Comparison of ENCODE assay signal across 16 cellular contexts in the genomic region with DNA sequence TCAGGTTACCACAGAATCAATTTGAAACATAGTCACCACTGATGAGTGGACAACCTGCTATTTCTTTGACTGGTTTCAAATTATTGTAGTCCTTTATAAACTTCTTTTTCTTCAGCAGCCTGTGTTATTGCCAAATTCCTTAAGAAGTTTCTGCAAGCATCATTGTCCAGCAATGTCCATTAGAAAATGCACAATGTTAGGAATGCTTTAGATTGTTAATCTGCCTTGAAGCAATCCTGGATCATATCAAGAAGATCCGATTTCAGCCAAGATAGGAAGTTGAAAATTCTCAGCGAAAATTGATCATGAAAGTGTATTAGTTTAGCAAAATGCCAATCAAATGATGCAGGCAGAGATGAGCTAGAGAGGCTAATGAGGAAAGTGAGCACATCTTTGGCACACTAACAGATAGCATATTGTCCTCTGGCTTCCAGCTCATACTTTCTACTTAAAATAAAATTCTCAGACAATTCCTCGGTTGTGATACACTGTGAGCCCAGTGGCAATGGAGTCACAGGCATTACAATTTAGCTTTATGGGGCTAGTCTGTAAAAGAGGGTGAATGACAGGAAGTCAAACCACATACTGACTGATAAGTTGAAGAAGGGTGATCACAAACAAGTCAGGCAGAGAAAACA.
A peak's percentile ranks its signal among the peaks of the same experiment; 100 is the strongest.
DNase-seq lines count a peak whose midpoint lies in the region; ATAC-seq, FAIRE-seq and TF ChIP-seq lines count a peak whose summit lies in the region.
"Had no signal": no experiment of that assay in that cellular context is flagged by ENCODE, and none has a peak within 500 bp of the region (broad histone marks: within the 10 kb centered on the region; RNA-seq: fewer than 3 reads in every experiment).

No MANE protein-coding gene starts in this region.

- 91% methylated on average over 3 of the region's 3 CpGs; no CpG with 5 or more reads in 1 of the 2 experiments for WGBS in H1 (ENCODE audit: extremely low coverage in 1 of 2, insufficient coverage in 1 of 2, insufficient read length in 1 of 2, insufficient replicate concordance in 2 of 2, low coverage in 1 of 2, low lambda C conversion rate in 2 of 2, missing lambda C conversion rate in 1 of 2), 2 experiments
- WGBS in neuronal stem cell (ENCODE audit: extremely low coverage in 2 of 2, insufficient read length in 2 of 2, insufficient replicate concordance in 1 of 2), 2 donors, result no CpG with 5 or more reads among the region's 3 CpGs
- WGBS in prostate gland, result 34% methylated on average over 3 of the region's 3 CpGs

- TF ChIP-seq CTCF in PC-3 (conservative IDR thresholded peaks at IDR 0.05; ENCODE audit: low read depth, low read length), result no peak
- no peak for TF ChIP-seq CTCF in H1 (IDR thresholded peaks at IDR 0.05; ENCODE audit: control extremely low read depth in 1 of 3, insufficient read depth in 1 of 3, low read depth in 1 of 3, low read length in 3 of 3)
- TF ChIP-seq CTCF in prostate gland (IDR thresholded peaks at IDR 0.05), result no peak

- H2BK15ac ChIP-seq in H1 (ENCODE audit: low read length) (no peak overlapping the region), neuronal stem cell (ENCODE audit: low read length) (no peak overlapping the region)

- CTCF ChIA-PET in PC-3 (lab: Charles Lee) (no interaction called here), H1 (lab: Charles Lee; ENCODE audit: partially characterized antibody) (interaction anchor here (0.6 kb wide), 2 partner anchors 39 to 337 kb away, joined by 3 read pairs; no protein-coding TSS in a partner anchor)

- no peaks in the 10 kb centered on the region for H3K9me3 Mint-ChIP-seq in activated naive CD4-positive, alpha-beta T cell treated with anti-CD3 and anti-CD28 coated beads, Interleukin-2, amount 50 U/mL, for 72 hours
- H3K9me3 Mint-ChIP-seq: stimulated activated naive B cell treated with anti-CD40 and anti-IgM and Interleukin-4, amounts not matched to agents 10 μg/mL and 1 μg/mL and 100 μg/mL, for 72 hours had no signal

- POLR2A ChIA-PET in PC-3 (lab: Charles Lee; ENCODE audit: unreplicated experiment) (interaction anchor here (0.5 kb wide), 1 partner anchor 821 kb away, joined by 4 read pairs; no protein-coding TSS in a partner anchor), H1 (lab: Charles Lee; ENCODE audit: partially characterized antibody) (interaction anchor here (1.0 kb wide), 1 partner anchor 10 kb away, joined by 3 read pairs; no protein-coding TSS in a partner anchor)

- TF ChIP-seq EP300 in H1 (IDR thresholded peaks at IDR 0.05; ENCODE audit: borderline replicate concordance in 1 of 2, low read depth in 2 of 2, low read length in 2 of 2), result no peak

- TF ChIP-seq RAD21 in H1 (IDR thresholded peaks at IDR 0.05 in 1 of 2, conservative IDR thresholded peaks at IDR 0.05 in 1 of 2; ENCODE audit: low read depth in 2 of 2, low read length in 2 of 2), result no peak

- H4K8ac ChIP-seq in H1 (ENCODE audit: extremely low read depth, insufficient read depth, low read length) (no peak overlapping the region), neuronal stem cell (ENCODE audit: low read depth, low read length) (no peak overlapping the region)

- TF ChIP-seq POLR2A in H1 (IDR thresholded peaks at IDR 0.05; ENCODE audit: control extremely low read depth in 1 of 2, low read depth in 2 of 2, low read length in 2 of 2) (no peak), prostate gland (IDR thresholded peaks at IDR 0.05) (no peak)

- TSS peak; percentile 73 for BruUV-seq in PC-3 (replicated peaks; lab: Mats Ljungman, UMichigan)

- H3K23me2 ChIP-seq in H1 (ENCODE audit: low read depth, low read length), result no peaks in the 10 kb centered on the region

- no peak overlapping the region for H4K5ac ChIP-seq in H1 (ENCODE audit: insufficient read length, low read depth, low read length)

- no peak overlapping the region for H2AK5ac ChIP-seq in H1 (ENCODE audit: low read depth, low read length)
- H2AK5ac ChIP-seq in neuronal stem cell (ENCODE audit: low read depth, low read length), result no peak overlapping the region

- H3K4ac ChIP-seq in H1 (replicated peaks; ENCODE audit: insufficient read length, low read depth, low read length) (no peak overlapping the region), neuronal stem cell (ENCODE audit: low read length) (no peak overlapping the region)

- no peaks in the 10 kb centered on the region for H3F3A ChIP-seq in PC-3 (ENCODE audit: low read length, unreplicated experiment)

- no peaks in the 10 kb centered on the region for H3K9me3 ChIP-seq in PC-3 (ENCODE audit: low read length)
- no peaks in the 10 kb centered on the region for H3K9me3 ChIP-seq in H1 (ENCODE audit: insufficient read depth in 2 of 2, low read depth in 1 of 2, low read length in 1 of 2)
- no peaks in the 10 kb centered on the region for H3K9me3 ChIP-seq in neuronal stem cell (replicated peaks in 1 of 2; ENCODE audit: control insufficient read depth in 2 of 2, insufficient read depth in 1 of 2, low read depth in 1 of 2, low read length in 2 of 2)
- H3K9me3 ChIP-seq in prostate gland, result no peaks in the 10 kb centered on the region

- no peaks in the 10 kb centered on the region for H4K20me1 ChIP-seq in PC-3 (ENCODE audit: low read length)
- no peaks in the 10 kb centered on the region for H4K20me1 ChIP-seq in H1 (replicated peaks in 1 of 2; ENCODE audit: control insufficient read depth in 1 of 2, insufficient read depth in 2 of 2, low read length in 2 of 2)

- no peaks in the 10 kb centered on the region for H3K36me3 ChIP-seq in PC-3 (ENCODE audit: low read depth, low read length)
- H3K36me3 ChIP-seq in H1 (ENCODE audit: control insufficient read depth in 2 of 4, insufficient read depth in 4 of 4, low read length in 3 of 4), result no peaks in the 10 kb centered on the region
- H3K36me3 ChIP-seq in neuronal stem cell (replicated peaks in 1 of 2; ENCODE audit: control insufficient read depth in 2 of 2, insufficient read depth in 2 of 2, low read length in 2 of 2), result no peaks in the 10 kb centered on the region
- no peaks in the 10 kb centered on the region for H3K36me3 ChIP-seq in prostate gland

- H3K4me1 ChIP-seq in PC-3 (ENCODE audit: insufficient read depth, low read length) (peaks cover 29% of the 10 kb centered on the region), H1 (replicated peaks in 1 of 4; ENCODE audit: control insufficient read depth in 3 of 4, insufficient read depth in 4 of 4, low read length in 3 of 4) (no peaks in the 10 kb centered on the region), neuronal stem cell (ENCODE audit: control insufficient read depth in 2 of 2, insufficient read depth in 1 of 2, low read depth in 1 of 2, low read length in 2 of 2) (no peaks in the 10 kb centered on the region), prostate gland (replicated peaks) (no peaks in the 10 kb centered on the region)

- no peak overlapping the region for H3K23ac ChIP-seq in H1 (ENCODE audit: insufficient read length)
- no peak overlapping the region for H3K23ac ChIP-seq in neuronal stem cell (ENCODE audit: low read depth, low read length, poor library complexity)

- H3K27me3 ChIP-seq in PC-3 (ENCODE audit: low read length) (no peaks in the 10 kb centered on the region), H1 (replicated peaks in 1 of 4; ENCODE audit: control insufficient read depth in 3 of 4, extremely low read depth in 1 of 4, insufficient read depth in 3 of 4, low read length in 3 of 4) (no peaks in the 10 kb centered on the region), neuronal stem cell (ENCODE audit: control insufficient read depth in 3 of 3, insufficient read depth in 3 of 3, low read depth in 1 of 3, low read length in 3 of 3) (no peaks in the 10 kb centered on the region), prostate gland (replicated peaks; ENCODE audit: insufficient read depth) (no peaks in the 10 kb centered on the region)

- no peak overlapping the region for H2BK20ac ChIP-seq in H1 (ENCODE audit: low read length)

- H3K9ac ChIP-seq in PC-3 (ENCODE audit: low read length), result 0 out of 2 replicates have a peak overlapping the region, but pooled peaks have one; percentile 5
- no peak overlapping the region for H3K9ac ChIP-seq in H1 (replicated peaks in 1 of 4; ENCODE audit: extremely low read depth in 1 of 4, low read depth in 3 of 4, low read length in 3 of 4)
- H3K9ac ChIP-seq in neuronal stem cell (ENCODE audit: low read depth, low read length, poor library complexity), result no peak overlapping the region

- H3K27ac ChIP-seq in PC-3 (ENCODE audit: low read length), result peak overlapping the region; percentile 72
- no peak overlapping the region for H3K27ac ChIP-seq in H1 (ENCODE audit: low read depth, low read length)
- no peak overlapping the region for H3K27ac ChIP-seq in neuronal stem cell (replicated peaks; ENCODE audit: low read length)
- H3K27ac ChIP-seq in prostate gland, result no peak overlapping the region

- H2BK5ac ChIP-seq in H1 (ENCODE audit: low read depth, low read length) (no peak overlapping the region), neuronal stem cell (ENCODE audit: low read length) (no peak overlapping the region)

- intact Hi-C loops in PC-3 (cut with micrococcal nuclease), result loop anchor here (2.0 to 10.0 kb wide), 2 partner anchors 58 to 294 kb away; no protein-coding TSS in a partner anchor
- intact Hi-C loops in prostate gland (cut with DNase I), result loop anchor here (10.0 kb wide), 1 partner anchor 266 kb away; a partner anchor contains a TSS

- H3K18ac ChIP-seq in H1 (ENCODE audit: extremely low read depth, low read length), result no peak overlapping the region
- H3K18ac ChIP-seq in neuronal stem cell (ENCODE audit: low read length), result no peak overlapping the region

- no peak overlapping the region for H3K27ac Mint-ChIP-seq in activated naive CD4-positive, alpha-beta T cell treated with anti-CD3 and anti-CD28 coated beads, Interleukin-2, amount 50 U/mL, for 72 hours
- H3K27ac Mint-ChIP-seq: stimulated activated naive B cell treated with anti-CD40 and anti-IgM and Interleukin-4, amounts not matched to agents 10 μg/mL and 1 μg/mL and 100 μg/mL, for 72 hours had no signal

- H2BK12ac ChIP-seq in H1 (ENCODE audit: low read depth, low read length) (no peak overlapping the region), neuronal stem cell (ENCODE audit: low read length) (no peak overlapping the region)

- DNase-seq in DMS114 treated with DMSO at 0.1 percent for 48 hours (lab: John Stamatoyannopoulos, UW; ENCODE audit: unreplicated experiment) (peak; percentile 93), PC-3 (peak; percentile 81), H1 (ENCODE audit: low read depth in 1 of 2, low spot score in 2 of 2) (no peak), neuronal stem cell (ENCODE audit: low spot score) (no peak), prostate gland (ENCODE audit: low spot score) (no peak), mesenteric fat pad (ENCODE audit: low spot score) (no peak)
- DNase-seq in activated naive CD4-positive, alpha-beta T cell treated with anti-CD3 and anti-CD28 coated beads, Interleukin-2, amount 50 U/mL, for 72 hours (ENCODE audit: low spot score in 2 of 2), result no peak
- DNase-seq: activated CD4-positive, alpha-beta T cell treated with anti-CD3 and anti-CD28 coated beads for 4 hours; dermis blood vessel endothelial cell; NCI-H2227 treated with DMSO at 0.1 percent for 48 hours; SIG-M5; stimulated activated CD4-positive, alpha-beta T cell treated with anti-CD3 and anti-CD28 coated beads, Interleukin-15, amount 100 ng/mL, for 24 hours; stimulated activated naive B cell treated with anti-CD40 and anti-IgM and Interleukin-4, amounts not matched to agents 10 μg/mL and 1 μg/mL and 100 μg/mL, for 72 hours had no signal

- ATAC-seq in PC-3, result peak; percentile 82
- ATAC-seq in GM21737 (IDR thresholded peaks at IDR 0.05; ENCODE audit: unreplicated experiment), result no peak
- no peak for ATAC-seq in activated naive CD4-positive, alpha-beta T cell treated with anti-CD3 and anti-CD28 coated beads, Interleukin-2, amount 50 U/mL, for 72 hours
- ATAC-seq: K562; stimulated activated naive B cell treated with anti-CD40 and anti-IgM and Interleukin-4, amounts not matched to agents 10 μg/mL and 1 μg/mL and 100 μg/mL, for 72 hours had no signal

- no peaks in the 10 kb centered on the region for H3K36me3 Mint-ChIP-seq in activated naive CD4-positive, alpha-beta T cell treated with anti-CD3 and anti-CD28 coated beads, Interleukin-2, amount 50 U/mL, for 72 hours
- H3K36me3 Mint-ChIP-seq: stimulated activated naive B cell treated with anti-CD40 and anti-IgM and Interleukin-4, amounts not matched to agents 10 μg/mL and 1 μg/mL and 100 μg/mL, for 72 hours had no signal

- no peaks in the 10 kb centered on the region for H3K9me2 ChIP-seq in PC-3 (replicated peaks; ENCODE audit: low read length)

- no peak overlapping the region for H4K91ac ChIP-seq in H1 (replicated peaks; ENCODE audit: insufficient read length, low read length)
- no peak overlapping the region for H4K91ac ChIP-seq in neuronal stem cell (ENCODE audit: low read depth, low read length, poor library complexity)

- H3K14ac ChIP-seq in H1 (ENCODE audit: insufficient read length), result no peak overlapping the region
- no peak overlapping the region for H3K14ac ChIP-seq in neuronal stem cell (ENCODE audit: low read length)

- H2BK120ac ChIP-seq in H1 (replicated peaks; ENCODE audit: low read depth, low read length) (no peak overlapping the region), neuronal stem cell (ENCODE audit: low read depth, low read length) (no peak overlapping the region)

- FAIRE-seq in H1 (lab: Jason Lieb, UNC), result no peak
- FAIRE-seq: GM18507, K562 had no signal

- H3K4me2 ChIP-seq in PC-3 (ENCODE audit: low read length) (peak overlapping the region; percentile 72), H1 (ENCODE audit: insufficient read depth in 1 of 2, low read depth in 2 of 2, low read length in 2 of 2) (no peak overlapping the region), neuronal stem cell (ENCODE audit: insufficient read depth, low read length, poor library complexity, severe bottlenecking) (no peak overlapping the region)

- H3K56ac ChIP-seq in H1 (replicated peaks; ENCODE audit: insufficient read length, low read depth, low read length), result no peak overlapping the region

- no peaks in the 10 kb centered on the region for H3K79me1 ChIP-seq in H1 (ENCODE audit: low read depth, low read length)
- H3K79me1 ChIP-seq in neuronal stem cell (ENCODE audit: low read depth, low read length), result no peaks in the 10 kb centered on the region

- H2AFZ ChIP-seq in PC-3 (ENCODE audit: low read length) (peak overlapping the region; percentile 51), H1 (ENCODE audit: low read length) (peak overlapping the region; percentile 57; the same call in 1 of the 2 replicates), neuronal stem cell (ENCODE audit: low read length) (peak overlapping the region; percentile 52)

- H3K4me3 ChIP-seq in PC-3 (ENCODE audit: low read length) (peak overlapping the region; percentile 44), H1 (ENCODE audit: extremely low read depth in 1 of 4, insufficient read depth in 2 of 4, low read depth in 3 of 4, low read length in 4 of 4) (no peak overlapping the region), neuronal stem cell (ENCODE audit: low read length in 2 of 2) (no peak overlapping the region), prostate gland (no peak overlapping the region)
- H3K4me3 ChIP-seq: K562 had no signal

- H3K79me2 ChIP-seq in PC-3 (ENCODE audit: low read length) (no peaks in the 10 kb centered on the region), H1 (ENCODE audit: control insufficient read depth in 1 of 2, insufficient read depth in 2 of 2, low read length in 2 of 2) (no peaks in the 10 kb centered on the region)

Comparison
In these comparisons a context has a peak if more than half of its experiments do, and no peak if none do; other contexts are left out.
1. DNase-seq: peak in DMS114 treated with DMSO at 0.1 percent for 48 hours (single experiment) and PC-3 (single experiment); none in H1 (0 of 2), neuronal stem cell (single experiment), prostate gland (single experiment), mesenteric fat pad (single experiment) and activated naive CD4-positive, alpha-beta T cell treated with anti-CD3 and anti-CD28 coated beads, Interleukin-2, amount 50 U/mL, for 72 hours (0 of 2).
2. Peak in every context shown above with its lines, with median percentiles within 50 percentile points of each other: H2AFZ ChIP-seq.